In the genomic region with DNA sequence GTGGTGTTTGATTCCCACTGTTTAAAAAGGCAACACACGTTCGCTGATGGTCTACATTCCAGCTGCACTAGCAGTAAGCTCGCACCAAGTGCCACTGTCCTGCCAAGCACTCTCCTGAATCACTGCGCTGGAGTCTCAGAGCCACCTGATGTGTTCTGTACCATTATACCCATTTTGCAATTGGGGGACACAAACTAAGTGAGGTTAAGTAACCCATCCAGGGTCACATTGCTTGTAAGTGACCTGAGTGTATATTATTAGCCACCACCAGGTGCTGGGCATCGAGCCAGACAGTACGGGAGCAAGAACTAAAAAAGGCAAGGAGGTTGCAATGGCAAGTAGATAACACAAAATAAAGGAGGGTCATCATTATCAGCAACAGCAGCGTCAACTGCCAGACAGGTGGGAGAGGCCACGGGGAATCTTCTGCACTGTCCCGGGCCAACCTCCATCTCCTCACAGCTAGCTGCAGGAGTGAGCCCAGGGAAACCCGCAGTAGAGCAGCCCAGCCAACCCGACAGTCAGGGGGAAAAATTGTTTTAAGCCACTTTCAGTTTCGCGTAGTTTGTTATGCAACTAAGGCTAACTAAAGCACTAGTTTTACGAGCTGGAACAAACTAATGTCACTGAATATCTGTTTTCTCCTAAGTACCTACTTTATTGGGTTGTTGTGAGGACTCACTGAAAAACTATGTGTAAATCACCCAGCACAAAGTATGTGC, we compare ENCODE assay signal across 9 cellular contexts. TPM values are rescaled to one million over a fixed set of nuclear protein-coding genes. Genes with fewer than 3 reads are reported as not detected.
DNase-seq lines count a peak whose midpoint lies in the region; ATAC-seq and TF ChIP-seq lines count a peak whose summit lies in the region.
"Had no signal": no experiment of that assay in that cellular context is flagged by ENCODE, and none has a peak within 500 bp of the region (broad histone marks: within the 10 kb centered on the region; RNA-seq: fewer than 3 reads in every experiment).

No MANE protein-coding gene starts in this region.

- H3K4me1 Mint-ChIP-seq in type B pancreatic cell (ENCODE audit: unreplicated experiment), result peaks cover 14% of the 10 kb centered on the region

- intact Hi-C loops in ascending aorta (cut with DNase I) (no loop called here), left lung (cut with DNase I) (no loop called here)

- no peaks in the 10 kb centered on the region for H3K9me3 ChIP-seq in ascending aorta
- H3K9me3 ChIP-seq in left lung, result no peaks in the 10 kb centered on the region
- H3K9me3 ChIP-seq: neutrophil had no signal

- peak overlapping the region; percentile 36 to 51 for H3K4me3 ChIP-seq in ascending aorta
- peak overlapping the region; percentile 27 to 35 for H3K4me3 ChIP-seq in left lung

- DNase-seq in NCI-H2196 (lab: John Stamatoyannopoulos, UW; ENCODE audit: unreplicated experiment) (peak; percentile 22), NCI-H2196 treated with DMSO at 0.1 percent for 48 hours (lab: John Stamatoyannopoulos, UW; ENCODE audit: unreplicated experiment) (no peak), ascending aorta (ENCODE audit: low spot score in 2 of 2) (no peak), left lung (no peak), type B pancreatic cell (ENCODE audit: extremely low spot score, unreplicated experiment) (no peak), nucleus accumbens (lab: John Stamatoyannopoulos, UW) (no peak), mesenteric fat pad (ENCODE audit: low spot score) (no peak)

- peak overlapping the region; percentile 97 for H3K4me3 Mint-ChIP-seq in type B pancreatic cell

- H3K27me3 ChIP-seq in ascending aorta (no peaks in the 10 kb centered on the region), left lung (peaks cover 13 to 40% of the 10 kb centered on the region in 2 donors)

- no peak overlapping the region for H3K27ac ChIP-seq in ascending aorta
- H3K27ac ChIP-seq in left lung, result peak overlapping the region in 1 of 2 donors; percentile 44
- H3K27ac ChIP-seq: neutrophil had no signal

- H3K36me3 ChIP-seq in ascending aorta (no peaks in the 10 kb centered on the region), left lung (no peaks in the 10 kb centered on the region)
- H3K36me3 ChIP-seq: neutrophil had no signal

- no peaks in the 10 kb centered on the region for H3K4me1 ChIP-seq in ascending aorta
- H3K4me1 ChIP-seq in left lung, result peaks cover 0 to 19% of the 10 kb centered on the region in 2 donors

- no peaks in the 10 kb centered on the region for H3K36me3 Mint-ChIP-seq in type B pancreatic cell

- TF ChIP-seq CTCF in ascending aorta (IDR thresholded peaks at IDR 0.05), result no peak
- no peak for TF ChIP-seq CTCF in left lung (IDR thresholded peaks at IDR 0.05)
- peak; percentile 56 for TF ChIP-seq CTCF in type B pancreatic cell (conservative IDR thresholded peaks at IDR 0.05)

- ATAC-seq in left lung (peak; percentile 49), HG02973 (IDR thresholded peaks at IDR 0.05; ENCODE audit: unreplicated experiment) (no peak)

- no peaks in the 10 kb centered on the region for H3K9me3 Mint-ChIP-seq in type B pancreatic cell

- H3K27me3 Mint-ChIP-seq in type B pancreatic cell, result peaks cover 40% of the 10 kb centered on the region

- peak overlapping the region; percentile 57 for H3K27ac Mint-ChIP-seq in type B pancreatic cell

RNA-seq across cellular contexts. Expression of gene CPVL, which starts 0.7 kb away (rescaled TPM):
- total RNA-seq in ascending aorta, result 15.2 TPM
- total RNA-seq in left lung, result 10 to 100 TPM; 37.8 to 40.8 TPM
- 30.2 and 44.2 TPM in 2 replicates for total RNA-seq in type B pancreatic cell (ENCODE audit: low replicate concordance)
- 49.8 TPM for total RNA-seq in mesenteric fat pad

RNA-seq across cellular contexts. Expression of gene CHN2, which starts 47.5 kb away (rescaled TPM):
- total RNA-seq in ascending aorta (8.7 TPM), left lung (1 to 10 TPM; 5.5 to 8.9 TPM), type B pancreatic cell (ENCODE audit: low replicate concordance) (19.7 and 34.0 TPM in 2 replicates), mesenteric fat pad (11.0 TPM)
